In genomic region chr15:101464246-101464998, GRCh38 we compare ENCODE assay signal across 19 cellular contexts.
"Had no signal": no experiment of that assay in that cellular context is flagged by ENCODE, and none has a peak within 500 bp of the region (broad histone marks: within the 10 kb centered on the region; RNA-seq: fewer than 3 reads in every experiment).

No MANE protein-coding gene starts in this region.

- H3K36me3 ChIP-seq: upper lobe of left lung had no signal

- H3K36me3 Mint-ChIP-seq: naive B cell had no signal

- H3K9me3 ChIP-seq: upper lobe of left lung had no signal

- H3K27ac ChIP-seq: foreskin keratinocyte, upper lobe of left lung had no signal

- H3K4me1 ChIP-seq: foreskin keratinocyte, upper lobe of left lung had no signal

- FAIRE-seq: endometrium had no signal

- H3K27me3 ChIP-seq: hepatocyte, upper lobe of left lung had no signal

- H3K4me1 Mint-ChIP-seq: immature natural killer cell, naive B cell had no signal

- DNase-seq: activated CD4-positive, alpha-beta T cell treated with anti-CD3 and anti-CD28 coated beads, Interleukin-2, amount 10 ng/mL, durations not matched to agents 7 days and 5 days; activated CD8-positive, alpha-beta memory T cell treated with anti-CD3 and anti-CD28 coated beads, Interleukin-2, amount 10 ng/mL, durations not matched to agents 7 days and 5 days; activated CD8-positive, alpha-beta T cell treated with anti-CD3 and anti-CD28 coated beads for 36 hours; activated effector memory CD4-positive, alpha-beta T cell treated with anti-CD3 and anti-CD28 coated beads, Interleukin-2, amount 50 U/mL, for 16 hours; activated naive CD4-positive, alpha-beta T cell treated with anti-CD3 and anti-CD28 coated beads, Interleukin-2, amount 10 ng/mL, durations not matched to agents 7 days and 5 days; activated T-cell treated with anti-CD3 and anti-CD28 coated beads for 4 hours; amygdala; immature natural killer cell; naive B cell; occipital lobe; stimulated activated CD4-positive, alpha-beta T cell treated with anti-CD3 and anti-CD28 coated beads, Interleukin-4, amount 100 ng/mL, for 24 hours; stimulated activated naive CD4-positive, alpha-beta T cell treated with Interleukin-2 at 50 U/mL for 16 hours; T-helper 2 cell; upper lobe of left lung had no signal

- H3K9me3 Mint-ChIP-seq: activated CD4-positive, alpha-beta T cell treated with anti-CD3 and anti-CD28 coated beads, Interleukin-2, amount 10 ng/mL, durations not matched to agents 7 days and 5 days had no signal

- H3K4me3 ChIP-seq: hepatocyte, lung, upper lobe of left lung had no signal

- H3K27ac Mint-ChIP-seq: activated CD4-positive, alpha-beta T cell treated with anti-CD3 and anti-CD28 coated beads, Interleukin-2, amount 10 ng/mL, durations not matched to agents 7 days and 5 days; activated CD8-positive, alpha-beta memory T cell treated with anti-CD3 and anti-CD28 coated beads, Interleukin-2, amount 10 ng/mL, durations not matched to agents 7 days and 5 days; activated CD8-positive, alpha-beta T cell treated with anti-CD3 and anti-CD28 coated beads for 36 hours; activated naive CD4-positive, alpha-beta T cell treated with anti-CD3 and anti-CD28 coated beads, Interleukin-2, amount 10 ng/mL, durations not matched to agents 7 days and 5 days; immature natural killer cell; naive B cell had no signal

- ATAC-seq: activated CD4-positive, CD25-positive, alpha-beta regulatory T cell treated with anti-CD3 and anti-CD28 coated beads, Interleukin-2, amount 50 U/mL, for 24 hours; activated CD8-positive, alpha-beta memory T cell treated with anti-CD3 and anti-CD28 coated beads, Interleukin-2, amount 10 ng/mL, durations not matched to agents 7 days and 5 days; activated CD8-positive, alpha-beta T cell treated with anti-CD3 and anti-CD28 coated beads for 36 hours had no signal

- H3K4me3 Mint-ChIP-seq: activated CD4-positive, alpha-beta T cell treated with anti-CD3 and anti-CD28 coated beads, Interleukin-2, amount 10 ng/mL, durations not matched to agents 7 days and 5 days; activated CD8-positive, alpha-beta memory T cell treated with anti-CD3 and anti-CD28 coated beads, Interleukin-2, amount 10 ng/mL, durations not matched to agents 7 days and 5 days; activated CD8-positive, alpha-beta T cell treated with anti-CD3 and anti-CD28 coated beads for 36 hours; activated naive CD4-positive, alpha-beta T cell treated with anti-CD3 and anti-CD28 coated beads, Interleukin-2, amount 10 ng/mL, durations not matched to agents 7 days and 5 days; immature natural killer cell; naive B cell had no signal
